8 cellular contexts compared by ENCODE assay signal in the genomic region with DNA sequence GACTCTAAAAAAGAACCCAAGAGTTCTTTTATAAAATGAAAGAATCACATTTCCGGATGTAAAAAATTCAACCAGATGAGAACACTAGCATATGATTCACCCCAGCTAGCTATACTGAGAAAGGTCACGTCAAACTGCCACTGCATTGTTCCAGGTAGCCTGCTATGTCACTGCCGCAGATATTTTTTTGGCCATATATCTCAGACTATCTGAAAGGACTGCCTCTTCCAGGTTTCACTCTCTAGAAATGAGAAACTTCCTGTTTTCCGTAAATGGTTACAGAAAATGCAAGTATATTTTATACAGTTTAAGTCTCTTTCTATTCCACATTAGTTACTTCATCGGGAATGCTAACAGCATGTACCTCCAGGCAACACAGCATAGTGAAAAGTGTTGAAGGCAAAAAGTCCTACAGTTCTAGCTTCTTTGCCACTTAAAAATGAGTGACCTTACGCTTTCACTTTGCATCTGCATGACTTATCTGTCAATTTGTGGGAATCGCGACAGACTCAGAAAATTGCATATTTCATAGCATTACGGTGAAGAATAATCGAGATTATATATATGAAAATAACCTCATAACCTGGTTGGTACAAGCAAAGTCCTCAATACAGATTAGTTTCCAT.
A peak's percentile ranks its signal among the peaks of the same experiment; 100 is the strongest.
DNase-seq lines count a peak whose midpoint lies in the region; ATAC-seq, FAIRE-seq and TF ChIP-seq lines count a peak whose summit lies in the region.

No MANE protein-coding gene starts in this region.

- peaks cover 5% of the 10 kb centered on the region for H3K36me3 Mint-ChIP-seq in activated CD4-positive, alpha-beta T cell treated with anti-CD3 and anti-CD28 coated beads, Interleukin-2, amount 10 ng/mL, durations not matched to agents 24 days and 14 days (ENCODE audit: low read depth)

- FAIRE-seq in GM19239 (lab: Jason Lieb, UNC) (peak; percentile 62), pancreas (lab: Jason Lieb, UNC) (no peak)

- WGBS in pancreas, 2 donors: 60 to 73% methylated on average over 10 of the region's 10 CpGs

- H3K36me3 ChIP-seq in pancreas: no peaks in the 10 kb centered on the region

- no peaks in the 10 kb centered on the region for H3K27me3 ChIP-seq in pancreas

- H3K9me3 Mint-ChIP-seq in activated CD4-positive, alpha-beta T cell treated with anti-CD3 and anti-CD28 coated beads, Interleukin-2, amount 10 ng/mL, durations not matched to agents 24 days and 14 days: peaks cover 4% of the 10 kb centered on the region

- H3K4me1 Mint-ChIP-seq in activated CD4-positive, alpha-beta T cell treated with anti-CD3 and anti-CD28 coated beads, Interleukin-2, amount 10 ng/mL, durations not matched to agents 24 days and 14 days: peaks cover 48% of the 10 kb centered on the region

- DNase-seq in GM19239 (ENCODE audit: insufficient read length, low spot score) (no peak), pancreas (no peak), omental fat pad (ENCODE audit: low spot score) (no peak), mesenteric fat pad (ENCODE audit: low spot score) (no peak), ecto neural progenitor cell (ENCODE audit: low spot score) (no peak), NCI-H524 treated with DMSO at 0.1 percent for 48 hours (lab: John Stamatoyannopoulos, UW) (no peak)
- DNase-seq in activated CD4-positive, alpha-beta T cell treated with anti-CD3 and anti-CD28 coated beads, Interleukin-2, amount 10 ng/mL, durations not matched to agents 24 days and 14 days: peak; percentile 84

- no peak for TF ChIP-seq CTCF in pancreas (IDR thresholded peaks at IDR 0.05)
- no peak for TF ChIP-seq CTCF in omental fat pad (IDR thresholded peaks at IDR 0.05)

- no peak overlapping the region for H3K4me3 ChIP-seq in pancreas

- H3K27ac ChIP-seq in pancreas: no peak overlapping the region

- H3K27ac Mint-ChIP-seq in activated CD4-positive, alpha-beta T cell treated with anti-CD3 and anti-CD28 coated beads, Interleukin-2, amount 10 ng/mL, durations not matched to agents 24 days and 14 days: peak overlapping the region; percentile 95

- H3K9me3 ChIP-seq in pancreas: no peaks in the 10 kb centered on the region

- no peaks in the 10 kb centered on the region for H3K27me3 Mint-ChIP-seq in activated CD4-positive, alpha-beta T cell treated with anti-CD3 and anti-CD28 coated beads, Interleukin-2, amount 10 ng/mL, durations not matched to agents 24 days and 14 days

- intact Hi-C loops in activated CD4-positive, alpha-beta T cell treated with anti-CD3 and anti-CD28 coated beads, Interleukin-2, amount 10 ng/mL, durations not matched to agents 24 days and 14 days (cut with micrococcal nuclease): loop anchor here (1.0 to 2.0 kb wide), 3 partner anchors 14 to 29 kb away; no protein-coding TSS in a partner anchor
- intact Hi-C loops in pancreas (cut with DNase I): no loop called here

- ATAC-seq in HG03060 (IDR thresholded peaks at IDR 0.05; ENCODE audit: low read depth, unreplicated experiment) (peak; percentile 81), pancreas (peak; percentile 53 to 64 (median 58)), omental fat pad (ENCODE audit: low FRiP score) (no peak)

- peak overlapping the region; percentile 81 for H3K4me3 Mint-ChIP-seq in activated CD4-positive, alpha-beta T cell treated with anti-CD3 and anti-CD28 coated beads, Interleukin-2, amount 10 ng/mL, durations not matched to agents 24 days and 14 days

- peaks cover 6 to 24% (median 7%) of the 10 kb centered on the region in 3 donors for H3K4me1 ChIP-seq in pancreas
